16 cellular contexts compared by ENCODE assay signal in genomic region chr14:95102678-95103039, GRCh38.
"Had no signal": no experiment of that assay in that cellular context is flagged by ENCODE, and none has a peak within 500 bp of the region (broad histone marks: within the 10 kb centered on the region; RNA-seq: fewer than 3 reads in every experiment).

No MANE protein-coding gene starts in this region.

- H3K4me3 Mint-ChIP-seq: activated CD8-positive, alpha-beta memory T cell treated with anti-CD3 and anti-CD28 coated beads, Interleukin-2, amount 10 ng/mL, durations not matched to agents 7 days and 5 days; activated T-cell treated with anti-CD3 and anti-CD28 coated beads, Interleukin-2, amount 50 U/mL, for 24 hours; dendritic cell treated with granulocyte-macrophage colony-stimulating factor and Interleukin-4, amounts not matched to agents 40 ng/mL and 50 ng/mL, for 4 days; endodermal cell; natural killer cell; stimulated activated memory B cell treated with anti-CD40 and anti-IgM and Interleukin-4, amounts not matched to agents 10 μg/mL and 1 μg/mL and 100 μg/mL, for 72 hours had no signal

- H3K4me1 ChIP-seq: adrenal gland, right lobe of liver had no signal

- H3K27me3 ChIP-seq: adrenal gland, body of pancreas, right lobe of liver, spleen had no signal

- DNase-seq: activated CD4-positive, CD25-positive, alpha-beta regulatory T cell; activated CD8-positive, alpha-beta memory T cell treated with anti-CD3 and anti-CD28 coated beads, Interleukin-2, amount 10 ng/mL, durations not matched to agents 7 days and 5 days; activated gamma-delta T cell treated with Interleukin-2 at 50 U/mL for 16 hours; activated T-cell treated with anti-CD3 and anti-CD28 coated beads, Interleukin-2, amount 50 U/mL, for 24 hours; adrenal gland; endodermal cell; hypothalamus; natural killer cell; right lobe of liver; SK-N-SH; spleen; stimulated activated CD4-positive, alpha-beta T cell treated with anti-CD3 and anti-CD28 coated beads, Interleukin-1b, Interleukin-23, amount 100 ng/mL, for 48 hours had no signal

- H3K9me3 ChIP-seq: adrenal gland, body of pancreas, right lobe of liver, SK-N-SH, spleen had no signal

- H3K4me3 ChIP-seq: adrenal gland, body of pancreas, lung, right lobe of liver, spleen had no signal

- H3K27ac Mint-ChIP-seq: activated CD8-positive, alpha-beta memory T cell treated with anti-CD3 and anti-CD28 coated beads, Interleukin-2, amount 10 ng/mL, durations not matched to agents 7 days and 5 days; activated T-cell treated with anti-CD3 and anti-CD28 coated beads, Interleukin-2, amount 50 U/mL, for 24 hours; dendritic cell treated with granulocyte-macrophage colony-stimulating factor and Interleukin-4, amounts not matched to agents 40 ng/mL and 50 ng/mL, for 4 days; endodermal cell; natural killer cell; stimulated activated memory B cell treated with anti-CD40 and anti-IgM and Interleukin-4, amounts not matched to agents 10 μg/mL and 1 μg/mL and 100 μg/mL, for 72 hours had no signal

- H3K4me1 Mint-ChIP-seq: endodermal cell had no signal

- H3K9me3 Mint-ChIP-seq: activated T-cell treated with anti-CD3 and anti-CD28 coated beads, Interleukin-2, amount 50 U/mL, for 24 hours; dendritic cell treated with granulocyte-macrophage colony-stimulating factor and Interleukin-4, amounts not matched to agents 40 ng/mL and 50 ng/mL, for 4 days; endodermal cell; natural killer cell; stimulated activated memory B cell treated with anti-CD40 and anti-IgM and Interleukin-4, amounts not matched to agents 10 μg/mL and 1 μg/mL and 100 μg/mL, for 72 hours had no signal

- H3K27me3 Mint-ChIP-seq: activated CD8-positive, alpha-beta memory T cell treated with anti-CD3 and anti-CD28 coated beads, Interleukin-2, amount 10 ng/mL, durations not matched to agents 7 days and 5 days; activated T-cell treated with anti-CD3 and anti-CD28 coated beads, Interleukin-2, amount 50 U/mL, for 24 hours; dendritic cell treated with granulocyte-macrophage colony-stimulating factor and Interleukin-4, amounts not matched to agents 40 ng/mL and 50 ng/mL, for 4 days; stimulated activated memory B cell treated with anti-CD40 and anti-IgM and Interleukin-4, amounts not matched to agents 10 μg/mL and 1 μg/mL and 100 μg/mL, for 72 hours had no signal

- ATAC-seq: activated CD8-positive, alpha-beta memory T cell treated with anti-CD3 and anti-CD28 coated beads, Interleukin-2, amount 10 ng/mL, durations not matched to agents 7 days and 5 days; body of pancreas; natural killer cell; right lobe of liver; stimulated activated memory B cell treated with anti-CD40 and anti-IgM and Interleukin-4, amounts not matched to agents 10 μg/mL and 1 μg/mL and 100 μg/mL, for 72 hours had no signal

- H3K27ac ChIP-seq: adrenal gland, body of pancreas, right lobe of liver, spleen had no signal
